8 cellular contexts compared by ENCODE assay signal in genomic region chr6:141483561-141484061, GRCh38.
A peak's percentile ranks its signal among the peaks of the same experiment; 100 is the strongest.
DNase-seq lines count a peak whose midpoint lies in the region; ATAC-seq and TF ChIP-seq lines count a peak whose summit lies in the region.

No MANE protein-coding gene starts in this region.

- H3K36me3 ChIP-seq in skeletal muscle satellite cell (ENCODE audit: insufficient read depth, low read length) = no peaks in the 10 kb centered on the region

- peaks cover 27% of the 10 kb centered on the region for H3K4me1 ChIP-seq in skeletal muscle satellite cell (ENCODE audit: control insufficient read depth, insufficient read depth, low read length)

- TF ChIP-seq CTCF in fibroblast of the aortic adventitia (IDR thresholded peaks at IDR 0.05; ENCODE audit: insufficient read depth, low read length) = no peak

- no peaks in the 10 kb centered on the region for H3K27me3 ChIP-seq in skeletal muscle satellite cell (ENCODE audit: control insufficient read depth, insufficient read depth, low read length)

- H3K4me3 ChIP-seq in fibroblast of the aortic adventitia (ENCODE audit: low read depth, low read length) (peak overlapping the region; percentile 53), skeletal muscle satellite cell (ENCODE audit: low read length) (peak overlapping the region; percentile 51)

- H3K4me2 ChIP-seq in skeletal muscle satellite cell (ENCODE audit: low read length) = peak overlapping the region; percentile 79

- ATAC-seq in Right ventricle myocardium inferior (peak; percentile 86), HG03095 (IDR thresholded peaks at IDR 0.05; ENCODE audit: unreplicated experiment) (peak; percentile 90)

- intact Hi-C loops in Right ventricle myocardium inferior (cut with DNase I) = loop anchor here (5.0 kb wide), 1 partner anchor 79 kb away; no protein-coding TSS in a partner anchor
- intact Hi-C loops in cardiac septum (cut with DNase I) = loop anchor here (5.0 kb wide), 1 partner anchor 69 kb away; no protein-coding TSS in a partner anchor

- peak overlapping the region; percentile 87 for H3K9ac ChIP-seq in skeletal muscle satellite cell (ENCODE audit: low read depth, low read length)

- H3K9me3 ChIP-seq in skeletal muscle satellite cell (replicated peaks; ENCODE audit: low read length) = no peaks in the 10 kb centered on the region

- DNase-seq in Right ventricle myocardium inferior (ENCODE audit: missing footprints) (no peak), cardiac septum (ENCODE audit: low spot score) (no peak), NCI-H774 (lab: John Stamatoyannopoulos, UW) (peak; percentile 55), activated T-cell treated with anti-CD3 and anti-CD28 coated beads for 4 hours (peak; percentile 29), fibroblast of the aortic adventitia (ENCODE audit: low read depth) (peak; percentile 93), cortex of kidney (lab: John Stamatoyannopoulos, UW) (no peak)

Comparison
In these comparisons a context has a peak if more than half of its experiments do, and no peak if none do; other contexts are left out.
1. DNase-seq: peak in NCI-H774 (single experiment), activated T-cell treated with anti-CD3 and anti-CD28 coated beads for 4 hours (single experiment) and fibroblast of the aortic adventitia (single experiment); none in Right ventricle myocardium inferior (single experiment), cardiac septum (single experiment) and cortex of kidney (single experiment).